In genomic region chr12:95723693-95724384, GRCh38 we compare ENCODE assay signal across 24 cellular contexts.
A peak's percentile ranks its signal among the peaks of the same experiment; 100 is the strongest.
DNase-seq lines count a peak whose midpoint lies in the region; ATAC-seq, FAIRE-seq and TF ChIP-seq lines count a peak whose summit lies in the region.
"Had no signal": no experiment of that assay in that cellular context is flagged by ENCODE, and none has a peak within 500 bp of the region (broad histone marks: within the 10 kb centered on the region; RNA-seq: fewer than 3 reads in every experiment).

No MANE protein-coding gene starts in this region.

- H3K36me3 ChIP-seq in pancreas, result no peaks in the 10 kb centered on the region
- H3K36me3 ChIP-seq: prostate gland, thyroid gland had no signal

- peaks cover under 1 to 17% (median 10%) of the 10 kb centered on the region in 3 donors for H3K4me1 ChIP-seq in pancreas
- H3K4me1 ChIP-seq: prostate gland, thyroid gland had no signal

- no peaks in the 10 kb centered on the region for H3K9me3 ChIP-seq in pancreas
- H3K9me3 ChIP-seq: esophagus squamous epithelium, prostate gland, thyroid gland had no signal

- no peak for TF ChIP-seq CTCF in pancreas (IDR thresholded peaks at IDR 0.05)

- H3K27me3 ChIP-seq in pancreas, result no peaks in the 10 kb centered on the region
- H3K27me3 ChIP-seq: brain microvascular endothelial cell, esophagus squamous epithelium, thyroid gland had no signal

- ATAC-seq in GM19043 (IDR thresholded peaks at IDR 0.05; ENCODE audit: low read depth, unreplicated experiment) (peak; percentile 62), pancreas (no peak), HG03280 (IDR thresholded peaks at IDR 0.05; ENCODE audit: unreplicated experiment) (no peak), HG02571 (IDR thresholded peaks at IDR 0.05; ENCODE audit: unreplicated experiment) (no peak)
- ATAC-seq: effector memory CD8-positive, alpha-beta T cell; left cardiac atrium had no signal

- WGBS in pancreas, 2 donors, result 72 to 79% methylated on average over 4 of the region's 4 CpGs

- peak; percentile 8 for DNase-seq in COLO829 (ENCODE audit: low spot score)
- DNase-seq in NAMALWA (ENCODE audit: low spot score), result peak; percentile 49
- peak; percentile 35 for DNase-seq in kidney tubule cell (ENCODE audit: low spot score)
- no peak for DNase-seq in pancreas
- DNase-seq in NCI-H2196 treated with DMSO at 0.1 percent for 48 hours (lab: John Stamatoyannopoulos, UW; ENCODE audit: unreplicated experiment), result no peak
- DNase-seq: activated CD4-positive, alpha-beta T cell treated with anti-CD3 and anti-CD28 coated beads, Interleukin-2, amount 50 U/mL, for 4 hours; activated gamma-delta T cell treated with Interleukin-2 at 50 U/mL for 16 hours; brain microvascular endothelial cell; CD4-positive, alpha-beta T cell; DMS79 treated with DMSO at 0.1 percent for 48 hours; effector memory CD8-positive, alpha-beta T cell; esophagus squamous epithelium; GM23248; left cardiac atrium; midbrain; NCI-H1417; NCI-H524 treated with DMSO at 0.1 percent for 48 hours; SIG-M5; stimulated activated naive CD4-positive, alpha-beta T cell treated with Interleukin-2 at 50 U/mL for 16 hours; thyroid gland had no signal

- intact Hi-C loops in pancreas (cut with DNase I), result no loop called here

- no peak overlapping the region for H3K4me3 ChIP-seq in pancreas
- H3K4me3 ChIP-seq: esophagus squamous epithelium, GM23248, prostate gland, thyroid gland had no signal

- no peak overlapping the region for H3K27ac ChIP-seq in pancreas
- H3K27ac ChIP-seq: brain microvascular endothelial cell, esophagus squamous epithelium, GM23248, prostate gland, thyroid gland had no signal

- FAIRE-seq in pancreas (lab: Jason Lieb, UNC), result no peak

Comparison
In these comparisons a context has a peak if more than half of its experiments do, and no peak if none do; other contexts are left out.
1. DNase-seq: peak in COLO829 (single experiment), NAMALWA (single experiment) and kidney tubule cell (single experiment); none in pancreas (0 of 6) and NCI-H2196 treated with DMSO at 0.1 percent for 48 hours (single experiment).